9 cellular contexts compared by ENCODE assay signal in genomic region chr16:68146583-68146982, GRCh38.
A peak's percentile ranks its signal among the peaks of the same experiment; 100 is the strongest.
DNase-seq lines count a peak whose midpoint lies in the region; ATAC-seq and TF ChIP-seq lines count a peak whose summit lies in the region.
"Had no signal": no experiment of that assay in that cellular context is flagged by ENCODE, and none has a peak within 500 bp of the region (broad histone marks: within the 10 kb centered on the region; RNA-seq: fewer than 3 reads in every experiment).

No MANE protein-coding gene starts in this region.

- H3K9me3 Mint-ChIP-seq in stimulated activated naive CD8-positive, alpha-beta T cell treated with anti-CD3 and anti-CD28 coated beads, Interleukin-15, amount 100 ng/mL, for 72 hours = no peaks in the 10 kb centered on the region
- no peaks in the 10 kb centered on the region for H3K9me3 Mint-ChIP-seq in central memory CD8-positive, alpha-beta T cell

- no peaks in the 10 kb centered on the region for H3K9me3 ChIP-seq in upper lobe of right lung
- H3K9me3 ChIP-seq in Peyer's patch = no peaks in the 10 kb centered on the region

- H3K4me3 Mint-ChIP-seq in stimulated activated naive CD8-positive, alpha-beta T cell treated with anti-CD3 and anti-CD28 coated beads, Interleukin-15, amount 100 ng/mL, for 72 hours = no peak overlapping the region
- no peak overlapping the region for H3K4me3 Mint-ChIP-seq in central memory CD8-positive, alpha-beta T cell

- H3K27ac ChIP-seq in upper lobe of right lung (no peak overlapping the region), Peyer's patch (no peak overlapping the region)

- intact Hi-C loops in upper lobe of right lung (cut with DNase I) = no loop called here

- H3K27me3 ChIP-seq in upper lobe of right lung (no peaks in the 10 kb centered on the region), Peyer's patch (no peaks in the 10 kb centered on the region)

- DNase-seq in stimulated activated naive CD8-positive, alpha-beta T cell treated with anti-CD3 and anti-CD28 coated beads, Interleukin-15, amount 100 ng/mL, for 72 hours = no peak
- DNase-seq in stimulated activated naive CD8-positive, alpha-beta T cell treated with anti-CD3 and anti-CD28 coated beads, Interleukin-15, Interleukin-2, amounts not matched to agents 100 U/mL and 50 U/mL, for 24 hours = no peak
- no peak for DNase-seq in central memory CD8-positive, alpha-beta T cell (ENCODE audit: low spot score in 2 of 2)
- DNase-seq in left kidney (ENCODE audit: low read depth, low spot score) = peak; percentile 62
- DNase-seq in upper lobe of right lung = no peak
- DNase-seq in activated CD4-positive, alpha-beta T cell treated with anti-CD3 and anti-CD28 coated beads, Interleukin-2, amount 50 U/mL, for 1 hour = no peak
- DNase-seq in Peyer's patch = no peak
- DNase-seq: MV-4-11 had no signal

- TF ChIP-seq POLR2A in GM18505 (IDR thresholded peaks at IDR 0.05; ENCODE audit: borderline replicate concordance, extremely low read depth, insufficient read depth, insufficient read length) = no peak
- no peak for TF ChIP-seq POLR2A in Peyer's patch (IDR thresholded peaks at IDR 0.05)

- no peaks in the 10 kb centered on the region for H3K27me3 Mint-ChIP-seq in stimulated activated naive CD8-positive, alpha-beta T cell treated with anti-CD3 and anti-CD28 coated beads, Interleukin-15, amount 100 ng/mL, for 72 hours
- no peaks in the 10 kb centered on the region for H3K27me3 Mint-ChIP-seq in central memory CD8-positive, alpha-beta T cell

- TF ChIP-seq CTCF in upper lobe of right lung (IDR thresholded peaks at IDR 0.05) (no peak), Peyer's patch (IDR thresholded peaks at IDR 0.05) (no peak)

- peaks cover 46% of the 10 kb centered on the region for H3K36me3 Mint-ChIP-seq in central memory CD8-positive, alpha-beta T cell (ENCODE audit: insufficient read depth)

- peaks cover 52% of the 10 kb centered on the region for H3K4me1 Mint-ChIP-seq in stimulated activated naive CD8-positive, alpha-beta T cell treated with anti-CD3 and anti-CD28 coated beads, Interleukin-15, amount 100 ng/mL, for 72 hours
- H3K4me1 Mint-ChIP-seq in central memory CD8-positive, alpha-beta T cell = peaks cover 55% of the 10 kb centered on the region

- H3K36me3 ChIP-seq in upper lobe of right lung = peaks cover 13% of the 10 kb centered on the region
- H3K36me3 ChIP-seq in Peyer's patch = no peaks in the 10 kb centered on the region

- peak; percentile 49 for ATAC-seq in stimulated activated naive CD8-positive, alpha-beta T cell treated with anti-CD3 and anti-CD28 coated beads, Interleukin-15, amount 100 ng/mL, for 72 hours
- no peak for ATAC-seq in stimulated activated naive CD8-positive, alpha-beta T cell treated with anti-CD3 and anti-CD28 coated beads, Interleukin-15, Interleukin-2, amounts not matched to agents 100 U/mL and 50 U/mL, for 24 hours
- ATAC-seq in central memory CD8-positive, alpha-beta T cell (replicated peaks; ENCODE audit: extremely low read depth, poor library complexity, severe bottlenecking) = no peak
- ATAC-seq in upper lobe of right lung (peak; percentile 41), GM18505 (IDR thresholded peaks at IDR 0.05; ENCODE audit: unreplicated experiment) (no peak)

- H3K4me3 ChIP-seq in upper lobe of right lung (no peak overlapping the region), Peyer's patch (no peak overlapping the region)

- peak overlapping the region in 1 of 2 donors; percentile 30 for H3K27ac Mint-ChIP-seq in stimulated activated naive CD8-positive, alpha-beta T cell treated with anti-CD3 and anti-CD28 coated beads, Interleukin-15, amount 100 ng/mL, for 72 hours
- H3K27ac Mint-ChIP-seq in central memory CD8-positive, alpha-beta T cell (ENCODE audit: low read depth) = peak overlapping the region; percentile 68

- H3K4me1 ChIP-seq in upper lobe of right lung (peaks cover 8% of the 10 kb centered on the region), Peyer's patch (peaks cover 0 to 11% (median 0%) of the 10 kb centered on the region in 4 donors)

Comparison
In these comparisons a context has a peak if more than half of its experiments do, and no peak if none do; other contexts are left out.
1. ATAC-seq: peak in stimulated activated naive CD8-positive, alpha-beta T cell treated with anti-CD3 and anti-CD28 coated beads, Interleukin-15, amount 100 ng/mL, for 72 hours (single experiment) and upper lobe of right lung (single experiment); none in stimulated activated naive CD8-positive, alpha-beta T cell treated with anti-CD3 and anti-CD28 coated beads, Interleukin-15, Interleukin-2, amounts not matched to agents 100 U/mL and 50 U/mL, for 24 hours (single experiment), central memory CD8-positive, alpha-beta T cell (single experiment) and GM18505 (single experiment).